10 cellular contexts compared by ENCODE assay signal in the genomic region with DNA sequence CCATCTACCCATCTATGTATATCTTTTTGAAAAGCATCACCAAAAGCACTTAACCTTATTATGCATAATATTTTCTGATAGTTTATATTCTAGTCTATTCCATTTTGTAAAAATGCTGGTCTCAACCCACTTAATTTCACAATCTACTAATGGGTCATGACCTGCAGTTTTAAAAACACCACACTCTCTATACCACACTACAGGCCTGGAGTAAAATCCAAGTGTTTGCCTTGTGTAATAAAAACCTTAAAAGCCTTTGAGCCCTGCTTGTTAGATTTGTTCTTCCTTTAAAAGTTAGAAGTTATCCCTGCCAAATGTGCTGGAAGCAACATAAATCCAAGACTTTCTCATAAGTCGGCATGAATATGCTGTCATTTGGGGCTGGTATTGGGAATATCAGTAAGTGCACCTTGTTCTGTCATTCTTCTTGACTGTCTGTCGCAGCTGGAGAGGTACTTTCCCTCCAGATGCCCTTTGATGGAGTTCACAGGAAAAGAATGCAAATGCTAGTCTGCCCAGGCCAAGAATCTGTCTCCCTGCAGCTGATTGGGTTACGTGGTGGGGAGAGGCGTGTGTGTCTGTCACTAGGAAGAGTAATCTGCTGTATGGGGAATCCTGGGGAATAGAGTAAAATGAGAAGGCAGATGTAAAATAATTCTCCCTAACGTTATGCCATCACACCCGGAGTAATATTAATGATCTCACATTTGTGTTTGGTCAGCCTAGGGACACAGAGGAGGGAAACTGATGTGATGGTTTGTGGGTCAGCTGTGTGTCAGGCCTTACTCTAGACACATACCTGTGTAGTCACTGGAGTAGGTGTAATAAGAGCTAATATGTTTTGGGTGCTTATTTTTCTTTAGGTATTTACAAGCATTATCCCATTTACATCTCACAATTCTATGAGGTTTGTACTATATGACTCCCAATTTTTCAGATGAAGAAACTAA.
A peak's percentile ranks its signal among the peaks of the same experiment; 100 is the strongest.
DNase-seq lines count a peak whose midpoint lies in the region; ATAC-seq, FAIRE-seq and TF ChIP-seq lines count a peak whose summit lies in the region.
"Had no signal": no experiment of that assay in that cellular context is flagged by ENCODE, and none has a peak within 500 bp of the region (broad histone marks: within the 10 kb centered on the region; RNA-seq: fewer than 3 reads in every experiment).

No MANE protein-coding gene starts in this region.

- H3K27ac Mint-ChIP-seq in WTC11, result no peak overlapping the region

- intact Hi-C loops in heart right ventricle (cut with DNase I), result no loop called here
- intact Hi-C loops in sigmoid colon (cut with DNase I), result no loop called here

- CTCF ChIA-PET in WTC11 (lab: Charles Lee), result no interaction called here

- H3K9me3 ChIP-seq in heart right ventricle (no peaks in the 10 kb centered on the region), sigmoid colon (no peaks in the 10 kb centered on the region)
- H3K9me3 ChIP-seq: mucosa of descending colon had no signal

- H3K36me3 Mint-ChIP-seq in WTC11, result no peaks in the 10 kb centered on the region

- DNase-seq in GM18507 (ENCODE audit: extremely low spot score, insufficient read length, low read depth) (no peak), WTC11 (ENCODE audit: low spot score) (no peak), heart right ventricle (peak in 1 of 2 donors; percentile 57), sigmoid colon (no peak), GOT3 (lab: John Stamatoyannopoulos, UW) (no peak)
- DNase-seq in activated CD8-positive, alpha-beta memory T cell treated with anti-CD3 and anti-CD28 coated beads, Interleukin-2, amount 50 U/mL, for 48 hours, result no peak
- no peak for DNase-seq in activated CD4-positive, alpha-beta T cell treated with anti-CD3 and anti-CD28 coated beads, Interleukin-2, amount 50 U/mL, for 4 hours
- no peak for DNase-seq in effector CD4-positive, alpha-beta T cell
- DNase-seq: activated CD8-positive, alpha-beta memory T cell treated with anti-CD3 and anti-CD28 coated beads for 24 hours; mucosa of descending colon had no signal

- no peaks in the 10 kb centered on the region for H3K9me3 Mint-ChIP-seq in WTC11

- peaks cover 4% of the 10 kb centered on the region for H3K4me1 Mint-ChIP-seq in WTC11

- no peak for TF ChIP-seq EP300 in sigmoid colon (IDR thresholded peaks at IDR 0.05)

- H3K27me3 Mint-ChIP-seq in WTC11 (ENCODE audit: low read depth), result no peaks in the 10 kb centered on the region; the same call in 1 of the 2 replicates

- POLR2A ChIA-PET in WTC11 (lab: Charles Lee), result no interaction called here

- H3K4me1 ChIP-seq in heart right ventricle (peaks cover 2 to 38% (median 20%) of the 10 kb centered on the region in 9 donors), sigmoid colon (peaks cover 0 to 27% (median 20%) of the 10 kb centered on the region in 4 donors)

- H3K27ac ChIP-seq in heart right ventricle (peak overlapping the region in 8 of 10 donors; percentile 12 to 72 (median 57)), sigmoid colon (peak overlapping the region; percentile 8 to 58 (median 41))

- no peak overlapping the region for H3K4me3 Mint-ChIP-seq in WTC11

- ATAC-seq in WTC11 (peak; percentile 65), heart right ventricle (peak; percentile 85 to 97 (median 92))
- ATAC-seq: mucosa of descending colon had no signal

- peak; percentile 64 for FAIRE-seq in GM18507 (lab: Jason Lieb, UNC)

- TF ChIP-seq CTCF in WTC11 (IDR thresholded peaks at IDR 0.05), result no peak
- no peak for TF ChIP-seq CTCF in heart right ventricle (IDR thresholded peaks at IDR 0.05)
- TF ChIP-seq CTCF in sigmoid colon (IDR thresholded peaks at IDR 0.05), result no peak

- H3K27me3 ChIP-seq in heart right ventricle (no peaks in the 10 kb centered on the region), sigmoid colon (no peaks in the 10 kb centered on the region)

- WGBS in heart right ventricle, 2 donors, result 15 to 18% methylated on average over 6 of the region's 6 CpGs
- 66 to 72% methylated on average over 6 of the region's 6 CpGs for WGBS in sigmoid colon, 2 donors

- H3K36me3 ChIP-seq in heart right ventricle (no peaks in the 10 kb centered on the region), sigmoid colon (no peaks in the 10 kb centered on the region)

- H3K4me3 ChIP-seq in heart right ventricle, result no peak overlapping the region
- no peak overlapping the region for H3K4me3 ChIP-seq in sigmoid colon
- H3K4me3 ChIP-seq: mucosa of descending colon had no signal

- TF ChIP-seq POLR2A in sigmoid colon (IDR thresholded peaks at IDR 0.05), result no peak

TF ChIP-seq in WTC11, 78 proteins besides CTCF, POLR2A, EP300 and RAD21:
- TF ChIP-seq IRF2 (CRISPR knock-in tag; IDR thresholded peaks at IDR 0.05; ENCODE audit: borderline replicate concordance, low read depth) (no peak), NR1H2 (CRISPR knock-in tag; IDR thresholded peaks at IDR 0.05) (no peak), ZNF121 (CRISPR knock-in tag; IDR thresholded peaks at IDR 0.05) (no peak), GRHL2 (CRISPR knock-in tag; IDR thresholded peaks at IDR 0.05; ENCODE audit: insufficient replicate concordance, severe bottlenecking) (no peak)
- TF ChIP-seq, protein P1, sequence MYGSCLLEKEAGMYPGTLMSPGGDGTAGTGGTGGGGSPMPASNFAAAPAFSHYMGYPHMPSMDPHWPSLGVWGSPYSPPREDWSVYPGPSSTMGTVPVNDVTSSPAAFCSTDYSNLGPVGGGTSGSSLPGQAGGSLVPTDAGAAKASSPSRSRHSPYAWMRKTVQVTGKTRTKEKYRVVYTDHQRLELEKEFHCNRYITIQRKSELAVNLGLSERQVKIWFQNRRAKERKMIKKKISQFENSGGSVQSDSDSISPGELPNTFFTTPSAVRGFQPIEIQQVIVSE (CRISPR knock-in tag; IDR thresholded peaks at IDR 0.05; ENCODE audit: borderline replicate concordance), result no peak
- TF ChIP-seq, protein P2, sequence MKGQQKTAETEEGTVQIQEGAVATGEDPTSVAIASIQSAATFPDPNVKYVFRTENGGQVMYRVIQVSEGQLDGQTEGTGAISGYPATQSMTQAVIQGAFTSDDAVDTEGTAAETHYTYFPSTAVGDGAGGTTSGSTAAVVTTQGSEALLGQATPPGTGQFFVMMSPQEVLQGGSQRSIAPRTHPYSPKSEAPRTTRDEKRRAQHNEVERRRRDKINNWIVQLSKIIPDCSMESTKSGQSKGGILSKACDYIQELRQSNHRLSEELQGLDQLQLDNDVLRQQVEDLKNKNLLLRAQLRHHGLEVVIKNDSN (CRISPR knock-in tag; IDR thresholded peaks at IDR 0.05), result no peak
